9 cellular contexts compared by ENCODE assay signal in the genomic region with DNA sequence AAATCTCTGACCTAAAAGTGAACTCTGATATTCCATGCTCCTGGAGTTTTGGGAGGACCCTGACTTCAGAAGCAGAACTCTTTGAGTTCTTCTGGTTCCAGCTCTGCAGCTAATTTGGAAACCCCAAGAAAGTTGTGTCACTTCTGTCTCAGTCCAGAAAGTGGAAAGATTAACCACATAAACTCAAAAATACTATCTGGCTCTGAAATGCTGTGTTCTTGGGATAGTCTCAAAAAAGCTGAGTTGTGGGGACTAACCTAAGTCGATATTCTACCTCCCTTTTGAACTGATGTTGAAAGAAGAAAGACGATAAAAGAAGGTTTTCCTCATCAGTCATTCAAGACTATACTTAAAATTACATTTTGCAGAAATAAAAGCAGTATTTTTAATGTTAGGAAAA. TPM values are rescaled to one million over a fixed set of nuclear protein-coding genes. Genes with fewer than 3 reads are reported as not detected.
DNase-seq lines count a peak whose midpoint lies in the region; ATAC-seq and TF ChIP-seq lines count a peak whose summit lies in the region.
"Had no signal": no experiment of that assay in that cellular context is flagged by ENCODE, and none has a peak within 500 bp of the region (broad histone marks: within the 10 kb centered on the region; RNA-seq: fewer than 3 reads in every experiment).

No MANE protein-coding gene starts in this region.

- H3K27me3 ChIP-seq in DOHH2 (ENCODE audit: control insufficient read depth, low read length) (no peaks in the 10 kb centered on the region), Peyer's patch (no peaks in the 10 kb centered on the region), endodermal cell (ENCODE audit: control insufficient read depth, insufficient read depth, low read length, poor library complexity, severe bottlenecking) (no peaks in the 10 kb centered on the region), psoas muscle (ENCODE audit: insufficient read depth in 3 of 3, low read length in 2 of 3) (no peaks in the 10 kb centered on the region)

- peaks cover 57% of the 10 kb centered on the region for H3F3A ChIP-seq in DOHH2 (ENCODE audit: control insufficient read depth, insufficient read depth)

- H3K36me3 ChIP-seq in DOHH2 (ENCODE audit: control insufficient read depth, low read length) (peaks cover 58% of the 10 kb centered on the region), Peyer's patch (no peaks in the 10 kb centered on the region), endodermal cell (ENCODE audit: control insufficient read depth, insufficient read depth, low read length) (no peaks in the 10 kb centered on the region), psoas muscle (ENCODE audit: insufficient read depth in 1 of 2, low read depth in 1 of 2) (no peaks in the 10 kb centered on the region)

- ATAC-seq in psoas muscle (no peak), GM18517 (IDR thresholded peaks at IDR 0.05; ENCODE audit: unreplicated experiment) (no peak), HG03108 (IDR thresholded peaks at IDR 0.05; ENCODE audit: unreplicated experiment) (no peak)

- H3K9me2 ChIP-seq in DOHH2 (replicated peaks; ENCODE audit: control insufficient read depth, low read length): no peaks in the 10 kb centered on the region

- H3K27me3 Mint-ChIP-seq in endodermal cell (ENCODE audit: insufficient read depth): peaks cover 21% of the 10 kb centered on the region

- H3K4me3 Mint-ChIP-seq in endodermal cell: no peak overlapping the region

- TF ChIP-seq CTCF in DOHH2 (IDR thresholded peaks at IDR 0.05; ENCODE audit: low read depth, low read length, poor library complexity, severe bottlenecking) (no peak), Peyer's patch (IDR thresholded peaks at IDR 0.05) (no peak), endodermal cell (conservative IDR thresholded peaks at IDR 0.05) (no peak), psoas muscle (IDR thresholded peaks at IDR 0.05) (no peak)

- H3K9ac ChIP-seq in endodermal cell (ENCODE audit: extremely low read depth, low read length, poor library complexity, severe bottlenecking): peak overlapping the region; percentile 69

- H3K9me3 Mint-ChIP-seq in endodermal cell: no peaks in the 10 kb centered on the region

- TF ChIP-seq POLR2A in Peyer's patch (IDR thresholded peaks at IDR 0.05): no peak

- peaks cover 44% of the 10 kb centered on the region for H3K4me1 Mint-ChIP-seq in endodermal cell

- H3K4me3 ChIP-seq in DOHH2 (ENCODE audit: low read length) (peak overlapping the region; percentile 86), Peyer's patch (no peak overlapping the region), endodermal cell (ENCODE audit: low read length) (peak overlapping the region; percentile 74), psoas muscle (peak overlapping the region; percentile 64)

- H3K9me3 ChIP-seq in DOHH2 (ENCODE audit: control insufficient read depth, insufficient read depth, low read length): no peaks in the 10 kb centered on the region
- no peaks in the 10 kb centered on the region for H3K9me3 ChIP-seq in Peyer's patch
- no peaks in the 10 kb centered on the region for H3K9me3 ChIP-seq in endodermal cell (ENCODE audit: control insufficient read depth, low read length)
- no peaks in the 10 kb centered on the region for H3K9me3 ChIP-seq in psoas muscle

- H3K27ac ChIP-seq in DOHH2 (ENCODE audit: low read depth, low read length) (peak overlapping the region; percentile 95), Peyer's patch (peak overlapping the region; percentile 84 to 87 (median 86)), endodermal cell (ENCODE audit: low read depth, low read length) (no peak overlapping the region), psoas muscle (peak overlapping the region; percentile 85)

- H3K27ac Mint-ChIP-seq in endodermal cell: no peak overlapping the region

- H3K36me3 Mint-ChIP-seq in endodermal cell (ENCODE audit: low read depth): peaks cover 12% of the 10 kb centered on the region

- 100% methylated on average over 1 of the region's 2 CpGs; no CpG with 5 or more reads in 1 of the 2 experiments for WGBS in endodermal cell (ENCODE audit: insufficient coverage in 1 of 2, insufficient read length in 1 of 2), 2 experiments
- 23 to 41% (median 33%) methylated on average over 2 of the region's 2 CpGs for WGBS in psoas muscle, 3 donors

- peak overlapping the region; percentile 91 for H3K4me2 ChIP-seq in DOHH2 (ENCODE audit: low read length)

- intact Hi-C loops in psoas muscle (cut with DNase I): loop anchor here in 1 of 2 donors (2.0 kb wide), 1 partner anchor 23 kb away; no protein-coding TSS in a partner anchor

- DNase-seq in Peyer's patch (no peak), endodermal cell (no peak), psoas muscle (no peak), AG08396 (ENCODE audit: low spot score) (no peak), LoVo (ENCODE audit: low spot score) (no peak)
- DNase-seq: T1000 had no signal

- peaks cover 93% of the 10 kb centered on the region for H3K79me2 ChIP-seq in DOHH2 (ENCODE audit: control insufficient read depth, low read length)

- no peaks in the 10 kb centered on the region for H4K20me1 ChIP-seq in DOHH2 (ENCODE audit: control insufficient read depth, insufficient read depth, low read depth, low read length)

- peaks cover 98% of the 10 kb centered on the region for H3K4me1 ChIP-seq in DOHH2 (ENCODE audit: control insufficient read depth, low read length)
- peaks cover 0 to 60% (median 47%) of the 10 kb centered on the region in 4 donors for H3K4me1 ChIP-seq in Peyer's patch
- H3K4me1 ChIP-seq in endodermal cell (ENCODE audit: control insufficient read depth, insufficient read depth, low read length): peaks cover 17% of the 10 kb centered on the region
- peaks cover 76% of the 10 kb centered on the region for H3K4me1 ChIP-seq in psoas muscle

RNA-seq across cellular contexts. Expression of a gene that starts 59.8 kb away (rescaled TPM):
- total RNA-seq in Peyer's patch: 10 to 100 TPM in 3 of 4 donors, 1 to 10 TPM in 1; 9.5 to 36.3 (median 23.0) TPM
- total RNA-seq in endodermal cell: 10 to 100 TPM; 22.4 to 28.3 TPM
- polyA plus RNA-seq in endodermal cell (2013, experiment 1 of 2): 12.3 TPM
- polyA plus RNA-seq in endodermal cell (2013, experiment 2 of 2): 12.3 TPM
- 10 to 100 TPM in 3 of 4 donors, 1 to 10 TPM in 1; 7.7 to 14.1 (median 12.3) TPM for total RNA-seq in psoas muscle
- 1 to 10 TPM; 3.9 to 8.9 (median 8.4) TPM for polyA plus RNA-seq in psoas muscle

Comparison
In these comparisons a context has a peak if more than half of its experiments do, and no peak if none do; other contexts are left out.
1. H3K4me3 ChIP-seq: peak in DOHH2 (single experiment), endodermal cell (single experiment) and psoas muscle (single experiment); none in Peyer's patch (0 of 4).